Comparison of ENCODE assay signal across 11 cellular contexts in genomic region chr17:7482742-7483088, GRCh38. TPM values are rescaled to one million over a fixed set of nuclear protein-coding genes. Genes with fewer than 3 reads are reported as not detected.
DNase-seq lines count a peak whose midpoint lies in the region; ATAC-seq and TF ChIP-seq lines count a peak whose summit lies in the region.
"Not testable (repeated sequence)": the region's sequence is repeated elsewhere in the genome, so short reads cannot be mapped to it uniquely, and the experiment has no call there.
"Had no signal": no experiment of that assay in that cellular context is flagged by ENCODE, and none has a peak within 500 bp of the region (broad histone marks: within the 10 kb centered on the region; RNA-seq: fewer than 3 reads in every experiment).

No MANE protein-coding gene starts in this region.

- peak overlapping the region; percentile 94 for H3K4me3 Mint-ChIP-seq in activated CD8-positive, alpha-beta T cell treated with anti-CD3 and anti-CD28 coated beads, Interleukin-2, amount 10 ng/mL, durations not matched to agents 7 days and 5 days
- peak overlapping the region; percentile 98 for H3K4me3 Mint-ChIP-seq in type B pancreatic cell

- dilution Hi-C loops in mammary epithelial cell (cut with HindIII; ENCODE audit: low sequenced_read_pairs): not testable (repeated sequence)

- peaks cover 51% of the 10 kb centered on the region for H3K79me2 ChIP-seq in DOHH2 (ENCODE audit: control insufficient read depth, low read length)
- peaks cover 67% of the 10 kb centered on the region for H3K79me2 ChIP-seq in mammary epithelial cell (ENCODE audit: insufficient read depth, low read length)

- 76% methylated on average over 6 of the region's 6 CpGs for WGBS in mammary epithelial cell (ENCODE audit: low coverage, missing lambda C conversion rate)

- in situ Hi-C loops in mammary epithelial cell (cut with MboI; ENCODE audit: low sequenced_read_pairs in 2 of 2): not testable (repeated sequence)

- H3K4me2 ChIP-seq in DOHH2 (ENCODE audit: low read length) (peak overlapping the region; percentile 82), mammary epithelial cell (ENCODE audit: insufficient read depth, low read depth, low read length) (peak overlapping the region; percentile 78)

- intact Hi-C loops in mammary epithelial cell (cut with micrococcal nuclease): not testable (repeated sequence)

- CTCF ChIA-PET in activated CD8-positive, alpha-beta T cell treated with anti-CD3 and anti-CD28 coated beads, Interleukin-2, amount 10 ng/mL, durations not matched to agents 7 days and 5 days (lab: Charles Lee): interaction anchor here (7.9 kb wide), 1 partner anchor 45 kb away, joined by 78 read pairs; the partner anchor contains the start of genes FGF11 and TMEM102
- CTCF ChIA-PET in mammary epithelial cell (lab: Charles Lee; ENCODE audit: low non-redundant PET): not testable (repeated sequence)

- peaks cover 15% of the 10 kb centered on the region for H4K20me1 ChIP-seq in DOHH2 (ENCODE audit: control insufficient read depth, insufficient read depth, low read depth, low read length)
- not testable (repeated sequence) for H4K20me1 ChIP-seq in mammary epithelial cell (ENCODE audit: insufficient read depth, low read length)

- H3K27me3 ChIP-seq in DOHH2 (ENCODE audit: control insufficient read depth, low read length); NT2/D1 (ENCODE audit: insufficient read depth, insufficient read length); mammary epithelial cell (ENCODE audit: insufficient read depth, low read length); mononuclear cell (ENCODE audit: insufficient read depth, low read length); rectal smooth muscle tissue (ENCODE audit: control insufficient read depth, insufficient read depth, low read length): not testable (repeated sequence)

- H3K4me1 ChIP-seq in DOHH2 (ENCODE audit: control insufficient read depth, low read length) (peaks cover 55% of the 10 kb centered on the region), mammary epithelial cell (ENCODE audit: insufficient read depth, low read length) (peaks cover 27% of the 10 kb centered on the region), mononuclear cell (ENCODE audit: insufficient read depth, low read length) (peaks cover 64% of the 10 kb centered on the region), rectal smooth muscle tissue (ENCODE audit: control insufficient read depth, insufficient read depth, low read length) (peaks cover 23% of the 10 kb centered on the region)
- H3K4me1 ChIP-seq in NT2/D1 (ENCODE audit: insufficient read depth, insufficient read length): not testable (repeated sequence)

- not testable (repeated sequence) for H2AFZ ChIP-seq in mammary epithelial cell (ENCODE audit: low read depth, low read length)

- not testable (repeated sequence) for TF ChIP-seq CTCF in DOHH2 (IDR thresholded peaks at IDR 0.05; ENCODE audit: low read depth, low read length, poor library complexity, severe bottlenecking); mammary epithelial cell (conservative IDR thresholded peaks at IDR 0.05 in 1 of 2, IDR thresholded peaks at IDR 0.05 in 1 of 2; ENCODE audit: extremely low read depth in 1 of 2, insufficient read depth in 1 of 2, low read depth in 1 of 2, low read length in 2 of 2); fibroblast of villous mesenchyme (IDR thresholded peaks at IDR 0.05; ENCODE audit: insufficient read depth, low read depth, low read length); type B pancreatic cell (conservative IDR thresholded peaks at IDR 0.05)

- not testable (repeated sequence) for H3F3A ChIP-seq in DOHH2 (ENCODE audit: control insufficient read depth, insufficient read depth)

- H3K36me3 ChIP-seq in DOHH2 (ENCODE audit: control insufficient read depth, low read length): peaks cover 23% of the 10 kb centered on the region
- peaks cover 11% of the 10 kb centered on the region for H3K36me3 ChIP-seq in NT2/D1 (ENCODE audit: insufficient read depth, insufficient read length, low read length)
- H3K36me3 ChIP-seq in mammary epithelial cell (ENCODE audit: insufficient read depth, low read length); rectal smooth muscle tissue (ENCODE audit: control insufficient read depth, insufficient read depth, low read length): not testable (repeated sequence)

- H3K9me3 ChIP-seq in DOHH2 (ENCODE audit: control insufficient read depth, insufficient read depth, low read length); NT2/D1 (ENCODE audit: insufficient read depth, low read length); mammary epithelial cell (replicated peaks; ENCODE audit: insufficient read depth, low read length); mononuclear cell (ENCODE audit: low read depth, low read length): not testable (repeated sequence)

- POLR2A ChIA-PET in activated CD8-positive, alpha-beta T cell treated with anti-CD3 and anti-CD28 coated beads, Interleukin-2, amount 10 ng/mL, durations not matched to agents 7 days and 5 days (lab: Charles Lee): interaction anchor here (2.0 kb wide), 1 partner anchor 35 kb away, joined by 5 read pairs; no protein-coding TSS in a partner anchor

- not testable (repeated sequence) for H3K27me3 Mint-ChIP-seq in activated CD8-positive, alpha-beta T cell treated with anti-CD3 and anti-CD28 coated beads, Interleukin-2, amount 10 ng/mL, durations not matched to agents 7 days and 5 days (ENCODE audit: low read depth); type B pancreatic cell

- H3K27ac Mint-ChIP-seq in activated CD8-positive, alpha-beta T cell treated with anti-CD3 and anti-CD28 coated beads, Interleukin-2, amount 10 ng/mL, durations not matched to agents 7 days and 5 days: peak overlapping the region; percentile 99
- peak overlapping the region; percentile 100 for H3K27ac Mint-ChIP-seq in type B pancreatic cell

- ATAC-seq in activated CD8-positive, alpha-beta T cell treated with anti-CD3 and anti-CD28 coated beads, Interleukin-2, amount 10 ng/mL, durations not matched to agents 7 days and 5 days: not testable (repeated sequence)

- peak overlapping the region; percentile 70 for H3K9ac ChIP-seq in NT2/D1 (ENCODE audit: insufficient read length, low read depth)
- not testable (repeated sequence) for H3K9ac ChIP-seq in mammary epithelial cell (ENCODE audit: insufficient read depth, low read length); rectal smooth muscle tissue (ENCODE audit: low read length)

- peak overlapping the region; percentile 84 for H3K4me3 ChIP-seq in DOHH2 (ENCODE audit: low read length)
- peak overlapping the region; percentile 71 for H3K4me3 ChIP-seq in NT2/D1 (ENCODE audit: insufficient read length, low read depth)
- H3K4me3 ChIP-seq in mammary epithelial cell (replicated peaks in 1 of 3; ENCODE audit: insufficient read depth in 1 of 3, low read depth in 2 of 3, low read length in 3 of 3): not testable (repeated sequence)
- H3K4me3 ChIP-seq in fibroblast of villous mesenchyme (ENCODE audit: low read depth, low read length): peak overlapping the region; percentile 62
- peak overlapping the region; percentile 98 for H3K4me3 ChIP-seq in mononuclear cell (ENCODE audit: low read length)
- peak overlapping the region; percentile 90 for H3K4me3 ChIP-seq in rectal smooth muscle tissue (ENCODE audit: low read length)

- peaks cover 63% of the 10 kb centered on the region for H3K4me1 Mint-ChIP-seq in activated CD8-positive, alpha-beta T cell treated with anti-CD3 and anti-CD28 coated beads, Interleukin-2, amount 10 ng/mL, durations not matched to agents 7 days and 5 days (ENCODE audit: low read depth)
- H3K4me1 Mint-ChIP-seq in type B pancreatic cell (ENCODE audit: unreplicated experiment): peaks cover 55% of the 10 kb centered on the region

- H3K27ac ChIP-seq in DOHH2 (ENCODE audit: low read depth, low read length) (peak overlapping the region; percentile 84), mammary epithelial cell (ENCODE audit: insufficient read depth, low read depth, low read length) (peak overlapping the region; percentile 96), rectal smooth muscle tissue (ENCODE audit: low read depth, low read length) (peak overlapping the region; percentile 100)

- not testable (repeated sequence) for H3K9me3 Mint-ChIP-seq in activated CD8-positive, alpha-beta T cell treated with anti-CD3 and anti-CD28 coated beads, Interleukin-2, amount 10 ng/mL, durations not matched to agents 7 days and 5 days (ENCODE audit: insufficient read depth); type B pancreatic cell

- peaks cover 32% of the 10 kb centered on the region for H3K36me3 Mint-ChIP-seq in activated CD8-positive, alpha-beta T cell treated with anti-CD3 and anti-CD28 coated beads, Interleukin-2, amount 10 ng/mL, durations not matched to agents 7 days and 5 days (ENCODE audit: low read depth)
- not testable (repeated sequence) for H3K36me3 Mint-ChIP-seq in type B pancreatic cell

- BruUV-seq in mammary epithelial cell (replicated peaks; lab: Mats Ljungman, UMichigan): not testable (repeated sequence)

- not testable (repeated sequence) for DNase-seq in NT2/D1 (ENCODE audit: low read depth, low spot score); activated CD8-positive, alpha-beta T cell treated with anti-CD3 and anti-CD28 coated beads, Interleukin-2, amount 10 ng/mL, durations not matched to agents 7 days and 5 days; mammary epithelial cell; fibroblast of villous mesenchyme (ENCODE audit: low read depth); type B pancreatic cell (ENCODE audit: extremely low spot score, unreplicated experiment)

- not testable (repeated sequence) for H3K9me2 ChIP-seq in DOHH2 (replicated peaks; ENCODE audit: control insufficient read depth, low read length)

RNA-seq across cellular contexts. Expression of gene POLR2A, which starts 1.5 kb away (rescaled TPM):
- 100 to 1,000 TPM; 183 to 185 TPM for total RNA-seq in activated CD8-positive, alpha-beta T cell treated with anti-CD3 and anti-CD28 coated beads, Interleukin-2, amount 10 ng/mL, durations not matched to agents 7 days and 5 days
- total RNA-seq in mammary epithelial cell (100 to 1,000 TPM; 168 to 184 TPM), fibroblast of villous mesenchyme (118 and 127 TPM in 2 replicates), mononuclear cell (174 TPM), type B pancreatic cell (ENCODE audit: low replicate concordance) (175 and 244 TPM in 2 replicates)
- polyA plus RNA-seq in mammary epithelial cell: 8.6 TPM
- 461 TPM for polyA minus RNA-seq in mammary epithelial cell

RNA-seq across cellular contexts. Expression of gene SLC35G6, which starts 1.5 kb away (rescaled TPM):
- not detected for total RNA-seq in activated CD8-positive, alpha-beta T cell treated with anti-CD3 and anti-CD28 coated beads, Interleukin-2, amount 10 ng/mL, durations not matched to agents 7 days and 5 days
- not detected for total RNA-seq in mammary epithelial cell
- not detected for polyA plus RNA-seq in mammary epithelial cell
- polyA minus RNA-seq in mammary epithelial cell: not detected
- total RNA-seq in fibroblast of villous mesenchyme: not detected in 2 replicates
- not detected for total RNA-seq in mononuclear cell
- not detected in 2 replicates for total RNA-seq in type B pancreatic cell (ENCODE audit: low replicate concordance)
- total RNA-seq: activated CD8-positive, alpha-beta memory T cell treated with anti-CD3 and anti-CD28 coated beads for 36 hours; left cardiac atrium; T-helper 2 cell treated with Interferon-gamma antibody and Interleukin-4, amounts not matched to agents 100 ng/mL and 5 ng/mL, for 36 hours had no signal

RNA-seq across cellular contexts. Expression of gene ZBTB4, which starts 3.3 kb away (rescaled TPM):
- 10 to 100 TPM; 29.8 to 30.0 TPM for total RNA-seq in activated CD8-positive, alpha-beta T cell treated with anti-CD3 and anti-CD28 coated beads, Interleukin-2, amount 10 ng/mL, durations not matched to agents 7 days and 5 days
- total RNA-seq in mammary epithelial cell (10 to 100 TPM; 32.5 to 56.3 TPM), fibroblast of villous mesenchyme (30.0 and 37.1 TPM in 2 replicates), mononuclear cell (30.9 TPM), type B pancreatic cell (ENCODE audit: low replicate concordance) (34.5 and 76.6 TPM in 2 replicates)
- polyA plus RNA-seq in mammary epithelial cell: 20.9 TPM
- polyA minus RNA-seq in mammary epithelial cell: 66.9 TPM

RNA-seq across cellular contexts. Expression of gene CHRNB1, which starts 37.9 kb away (rescaled TPM):
- 10 to 100 TPM; 14.1 to 15.7 TPM for total RNA-seq in activated CD8-positive, alpha-beta T cell treated with anti-CD3 and anti-CD28 coated beads, Interleukin-2, amount 10 ng/mL, durations not matched to agents 7 days and 5 days
- total RNA-seq in mammary epithelial cell (10 to 100 TPM; 30.2 to 35.4 TPM), fibroblast of villous mesenchyme (6.1 and 6.9 TPM in 2 replicates), mononuclear cell (3.3 TPM), type B pancreatic cell (ENCODE audit: low replicate concordance) (16.4 and 51.1 TPM in 2 replicates)
- 33.8 TPM for polyA plus RNA-seq in mammary epithelial cell
- 10.9 TPM for polyA minus RNA-seq in mammary epithelial cell

RNA-seq across cellular contexts. Expression of gene FGF11, which starts 43.4 kb away (rescaled TPM):
- total RNA-seq in activated CD8-positive, alpha-beta T cell treated with anti-CD3 and anti-CD28 coated beads, Interleukin-2, amount 10 ng/mL, durations not matched to agents 7 days and 5 days: 10 to 100 TPM; 16.6 to 18.8 TPM
- total RNA-seq in mammary epithelial cell (10 to 100 TPM; 11.2 to 20.2 TPM), fibroblast of villous mesenchyme (0.32 and 3.9 TPM in 2 replicates), mononuclear cell (0.21 TPM), type B pancreatic cell (ENCODE audit: low replicate concordance) (21.8 and 76.0 TPM in 2 replicates)
- 16.8 TPM for polyA plus RNA-seq in mammary epithelial cell
- 13.5 TPM for polyA minus RNA-seq in mammary epithelial cell
